ENCODE assay signal across 30 cellular contexts in the genomic region with DNA sequence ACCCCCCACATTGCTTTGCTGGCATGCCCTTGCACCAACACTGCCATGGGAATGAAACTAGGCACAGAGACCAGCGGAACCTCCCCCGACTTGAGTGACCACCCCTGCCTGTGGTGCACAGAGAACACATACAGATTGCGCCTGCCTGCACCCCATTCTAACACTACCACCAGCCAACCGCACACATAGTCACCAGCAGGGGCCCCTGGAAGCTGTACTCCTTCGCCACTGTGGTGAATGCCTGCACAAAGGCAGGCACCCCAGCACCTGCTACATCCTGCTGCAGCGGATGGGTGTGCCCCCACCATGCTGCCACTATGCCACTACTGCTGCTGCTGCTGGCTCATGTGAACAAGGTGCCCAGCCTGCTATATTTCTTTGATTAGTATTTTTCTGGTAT. TPM values are rescaled to one million over a fixed set of nuclear protein-coding genes. Genes with fewer than 3 reads are reported as not detected.
DNase-seq lines count a peak whose midpoint lies in the region; ATAC-seq, FAIRE-seq and TF ChIP-seq lines count a peak whose summit lies in the region.
"Had no signal": no experiment of that assay in that cellular context is flagged by ENCODE, and none has a peak within 500 bp of the region (broad histone marks: within the 10 kb centered on the region; RNA-seq: fewer than 3 reads in every experiment).

No MANE protein-coding gene starts in this region.

- no peak overlapping the region for H3K4me3 Mint-ChIP-seq in stimulated activated memory B cell treated with anti-CD40 and anti-IgM and Interleukin-4, amounts not matched to agents 10 μg/mL and 1 μg/mL and 100 μg/mL, for 72 hours
- no peak overlapping the region for H3K4me3 Mint-ChIP-seq in T-helper 17 cell
- H3K4me3 Mint-ChIP-seq: T-helper 2 cell treated with Interferon-gamma antibody and Interleukin-4, amounts not matched to agents 5 μg/mL and 100 μg/mL, for 36 hours had no signal

- no peak overlapping the region for H2BK5ac ChIP-seq in H1 (ENCODE audit: low read depth, low read length)

- TF ChIP-seq CTCF in H1 (IDR thresholded peaks at IDR 0.05; ENCODE audit: control extremely low read depth in 1 of 3, insufficient read depth in 1 of 3, low read depth in 1 of 3, low read length in 3 of 3): peak in 1 of 3 experiments; percentile 11; a peak in 1 of 4 replicates

- H3K4me3 ChIP-seq in Jurkat, Clone E6-1 (ENCODE audit: low read length): no peak overlapping the region
- H3K4me3 ChIP-seq in H1 (ENCODE audit: extremely low read depth in 1 of 4, insufficient read depth in 2 of 4, low read depth in 3 of 4, low read length in 4 of 4): no peak overlapping the region
- H3K4me3 ChIP-seq: adrenal gland, body of pancreas, gastroesophageal sphincter, prostate gland, thoracic aorta had no signal

- H4K20me1 ChIP-seq in H1 (replicated peaks in 1 of 2; ENCODE audit: control insufficient read depth in 1 of 2, insufficient read depth in 2 of 2, low read length in 2 of 2): no peaks in the 10 kb centered on the region

- peak overlapping the region; percentile 25; the same call in 1 of the 2 replicates for H4K8ac ChIP-seq in H1 (ENCODE audit: extremely low read depth, insufficient read depth, low read length)

- peaks cover 20% of the 10 kb centered on the region for H3K27me3 Mint-ChIP-seq in stimulated activated memory B cell treated with anti-CD40 and anti-IgM and Interleukin-4, amounts not matched to agents 10 μg/mL and 1 μg/mL and 100 μg/mL, for 72 hours
- H3K27me3 Mint-ChIP-seq in T-helper 17 cell: peaks cover 23% of the 10 kb centered on the region

- 77% methylated on average over 6 of the region's 6 CpGs; no CpG with 5 or more reads in 1 of the 2 experiments for WGBS in H1 (ENCODE audit: extremely low coverage in 1 of 2, insufficient coverage in 1 of 2, insufficient read length in 1 of 2, insufficient replicate concordance in 2 of 2, low coverage in 1 of 2, low lambda C conversion rate in 2 of 2, missing lambda C conversion rate in 1 of 2), 2 experiments

- no peak for TF ChIP-seq POLR2A in H1 (IDR thresholded peaks at IDR 0.05; ENCODE audit: control extremely low read depth in 1 of 2, low read depth in 2 of 2, low read length in 2 of 2)

- no peak overlapping the region for H3K14ac ChIP-seq in H1 (ENCODE audit: insufficient read length)

- H3K79me2 ChIP-seq in H1 (ENCODE audit: control insufficient read depth in 1 of 2, insufficient read depth in 2 of 2, low read length in 2 of 2): no peaks in the 10 kb centered on the region

- H4K5ac ChIP-seq in H1 (ENCODE audit: insufficient read length, low read depth, low read length): no peak overlapping the region

- TF ChIP-seq EP300 in H1 (IDR thresholded peaks at IDR 0.05; ENCODE audit: borderline replicate concordance in 1 of 2, low read depth in 2 of 2, low read length in 2 of 2): no peak

- no peak overlapping the region for H3K27ac ChIP-seq in H1 (ENCODE audit: low read depth, low read length)
- H3K27ac ChIP-seq: adrenal gland, body of pancreas, gastroesophageal sphincter, prostate gland, thoracic aorta, WERI-Rb-1 had no signal

- H2AFZ ChIP-seq in H1 (ENCODE audit: low read length): no peak overlapping the region

- H2BK15ac ChIP-seq in H1 (ENCODE audit: low read length): no peak overlapping the region

- peak; percentile 40 for ATAC-seq in stimulated activated naive CD8-positive, alpha-beta T cell treated with anti-CD3 and anti-CD28 coated beads, Interleukin-15, Interleukin-2, amounts not matched to agents 100 U/mL and 50 U/mL, for 24 hours
- ATAC-seq in stimulated activated memory B cell treated with anti-CD40 and anti-IgM and Interleukin-4, amounts not matched to agents 10 μg/mL and 1 μg/mL and 100 μg/mL, for 72 hours: no peak
- ATAC-seq in T-helper 17 cell (no peak), HG03520 (IDR thresholded peaks at IDR 0.05; ENCODE audit: unreplicated experiment) (no peak)
- ATAC-seq: body of pancreas, gastroesophageal sphincter had no signal

- no peak overlapping the region for H2BK120ac ChIP-seq in H1 (replicated peaks; ENCODE audit: low read depth, low read length)

- H3K56ac ChIP-seq in H1 (replicated peaks; ENCODE audit: insufficient read length, low read depth, low read length): no peak overlapping the region

- no peak for FAIRE-seq in H1 (lab: Jason Lieb, UNC)
- FAIRE-seq: endothelial cell of umbilical vein, H54 had no signal

- H2AK5ac ChIP-seq in H1 (ENCODE audit: low read depth, low read length): no peak overlapping the region

- H3K4me2 ChIP-seq in H1 (ENCODE audit: insufficient read depth in 1 of 2, low read depth in 2 of 2, low read length in 2 of 2): no peak overlapping the region

- no peaks in the 10 kb centered on the region for H3K9me3 ChIP-seq in H1 (ENCODE audit: insufficient read depth in 2 of 2, low read depth in 1 of 2, low read length in 1 of 2)
- H3K9me3 ChIP-seq in T-helper 17 cell (ENCODE audit: control insufficient read depth, low read length, poor library complexity, severe bottlenecking): no peaks in the 10 kb centered on the region
- H3K9me3 ChIP-seq: adrenal gland, BE2C, body of pancreas, gastroesophageal sphincter, prostate gland, thoracic aorta had no signal

- no peaks in the 10 kb centered on the region; a peak in 1 of 7 replicates for H3K27me3 ChIP-seq in H1 (replicated peaks in 1 of 4; ENCODE audit: control insufficient read depth in 3 of 4, extremely low read depth in 1 of 4, insufficient read depth in 3 of 4, low read length in 3 of 4)
- H3K27me3 ChIP-seq: adrenal gland, BE2C, body of pancreas, gastroesophageal sphincter had no signal

- no peak overlapping the region for H3K18ac ChIP-seq in H1 (ENCODE audit: extremely low read depth, low read length)

- peak; percentile 4 for DNase-seq in activated effector memory CD4-positive, alpha-beta T cell treated with Interleukin-2 at 50 U/mL for 16 hours
- DNase-seq in activated effector memory CD4-positive, alpha-beta T cell treated with anti-CD3 and anti-CD28 coated beads, Interleukin-2, amount 50 U/mL, for 16 hours: no peak
- peak; percentile 64 for DNase-seq in Jurkat, Clone E6-1 (ENCODE audit: low read depth, low spot score)
- DNase-seq in H1 (ENCODE audit: low read depth in 1 of 2, low spot score in 2 of 2): no peak
- no peak for DNase-seq in stimulated activated naive CD8-positive, alpha-beta T cell treated with anti-CD3 and anti-CD28 coated beads, Interleukin-15, Interleukin-2, amounts not matched to agents 100 U/mL and 50 U/mL, for 24 hours
- DNase-seq in T-helper 17 cell: no peak
- DNase-seq: ACHN; activated CD8-positive, alpha-beta memory T cell treated with anti-CD3 and anti-CD28 coated beads, Interleukin-2, amount 50 U/mL, for 48 hours; adrenal gland; BE2C; body of pancreas; COR-L47; DMS79; GF-D8; hippocampal formation; NCI-H1436 treated with DMSO at 0.1 percent for 48 hours; NCI-H446 treated with DMSO at 0.1 percent for 48 hours; NCI-H82; nucleus accumbens; OCI-M1; stimulated activated naive CD4-positive, alpha-beta T cell treated with Interleukin-2 at 50 U/mL for 16 hours; WERI-Rb-1 had no signal

- TF ChIP-seq RAD21 in H1 (IDR thresholded peaks at IDR 0.05 in 1 of 2, conservative IDR thresholded peaks at IDR 0.05 in 1 of 2; ENCODE audit: low read depth in 2 of 2, low read length in 2 of 2): no peak

- H3K23me2 ChIP-seq in H1 (ENCODE audit: low read depth, low read length): no peaks in the 10 kb centered on the region

- no peak overlapping the region for H2BK12ac ChIP-seq in H1 (ENCODE audit: low read depth, low read length)

- H3K4me1 Mint-ChIP-seq in stimulated activated memory B cell treated with anti-CD40 and anti-IgM and Interleukin-4, amounts not matched to agents 10 μg/mL and 1 μg/mL and 100 μg/mL, for 72 hours: peaks cover 6% of the 10 kb centered on the region
- peaks cover 3% of the 10 kb centered on the region for H3K4me1 Mint-ChIP-seq in T-helper 17 cell

- H2BK20ac ChIP-seq in H1 (ENCODE audit: low read length): no peak overlapping the region

- H3K4me1 ChIP-seq in H1 (replicated peaks in 1 of 4; ENCODE audit: control insufficient read depth in 3 of 4, insufficient read depth in 4 of 4, low read length in 3 of 4): no peaks in the 10 kb centered on the region
- H3K4me1 ChIP-seq: adrenal gland, body of pancreas, gastroesophageal sphincter, prostate gland had no signal

- H4K91ac ChIP-seq in H1 (replicated peaks; ENCODE audit: insufficient read length, low read length): no peak overlapping the region

- no peak overlapping the region for H3K23ac ChIP-seq in H1 (ENCODE audit: insufficient read length)

- no peak overlapping the region for H3K4ac ChIP-seq in H1 (replicated peaks; ENCODE audit: insufficient read length, low read depth, low read length)

- H3K36me3 Mint-ChIP-seq in stimulated activated memory B cell treated with anti-CD40 and anti-IgM and Interleukin-4, amounts not matched to agents 10 μg/mL and 1 μg/mL and 100 μg/mL, for 72 hours: no peaks in the 10 kb centered on the region
- peaks cover 3% of the 10 kb centered on the region for H3K36me3 Mint-ChIP-seq in T-helper 17 cell (ENCODE audit: low read depth)

- no peaks in the 10 kb centered on the region for H3K9me3 Mint-ChIP-seq in stimulated activated memory B cell treated with anti-CD40 and anti-IgM and Interleukin-4, amounts not matched to agents 10 μg/mL and 1 μg/mL and 100 μg/mL, for 72 hours
- H3K9me3 Mint-ChIP-seq: T-helper 2 cell treated with Interferon-gamma antibody and Interleukin-4, amounts not matched to agents 5 μg/mL and 100 μg/mL, for 36 hours had no signal

- H3K36me3 ChIP-seq in H1 (ENCODE audit: control insufficient read depth in 2 of 4, insufficient read depth in 4 of 4, low read length in 3 of 4): no peaks in the 10 kb centered on the region
- H3K36me3 ChIP-seq: adrenal gland, BE2C, gastroesophageal sphincter, prostate gland, thoracic aorta, WERI-Rb-1 had no signal

- CTCF ChIA-PET in H1 (lab: Charles Lee; ENCODE audit: partially characterized antibody): interaction anchor here (2.7 kb wide), 1 partner anchor 8 kb away, joined by 14 read pairs; no protein-coding TSS in a partner anchor

- H3K79me1 ChIP-seq in H1 (ENCODE audit: low read depth, low read length): no peaks in the 10 kb centered on the region

- H3K9ac ChIP-seq in H1 (replicated peaks in 1 of 4; ENCODE audit: extremely low read depth in 1 of 4, low read depth in 3 of 4, low read length in 3 of 4): no peak overlapping the region

- H3K27ac Mint-ChIP-seq in stimulated activated memory B cell treated with anti-CD40 and anti-IgM and Interleukin-4, amounts not matched to agents 10 μg/mL and 1 μg/mL and 100 μg/mL, for 72 hours: no peak overlapping the region
- no peak overlapping the region for H3K27ac Mint-ChIP-seq in T-helper 17 cell
- H3K27ac Mint-ChIP-seq: T-helper 2 cell treated with Interferon-gamma antibody and Interleukin-4, amounts not matched to agents 5 μg/mL and 100 μg/mL, for 36 hours had no signal

- POLR2A ChIA-PET in H1 (lab: Charles Lee; ENCODE audit: partially characterized antibody): no interaction called here

RNA-seq across cellular contexts. Expression of gene DNAAF4, which starts 27.4 kb away (rescaled TPM):
- 2.4 TPM for polyA plus RNA-seq in Jurkat, Clone E6-1 (2012; ENCODE audit: insufficient read depth, insufficient read length)
- 1.2 and 2.3 TPM in 2 replicates for total RNA-seq in H1 (2021; fragmentation: NEBNext Ultra II Directional; extraction: Animal tissue kit (Norgen Biotek cat#: 25700))
- 0.47 and 2.1 TPM in 2 replicates for polyA plus RNA-seq in H1 (2011; rRNA removed)
- polyA plus RNA-seq in H1 (2011; cell fraction: cytosol; rRNA removed): 2.7 TPM
- polyA plus RNA-seq in H1 (2011; cell fraction: nucleus; rRNA removed): 2.6 TPM
- polyA plus RNA-seq in H1 (2012, experiment 1 of 2): 1.8 to 3.9 TPM (median 2.2 TPM) in 4 replicates
- 1.1 TPM for polyA plus RNA-seq in H1 (2012, experiment 2 of 2)
- polyA plus RNA-seq in H1 (2013, experiment 1 of 2): 6.5 TPM
- 5.3 TPM for polyA plus RNA-seq in H1 (2013, experiment 2 of 2)
- 2.6 and 3.0 TPM in 2 replicates for polyA minus RNA-seq in H1 (2011; rRNA and poly(A)+ RNA removed)
- not detected for polyA minus RNA-seq in H1 (2011; cell fraction: cytosol; rRNA and poly(A)+ RNA removed)
- polyA minus RNA-seq in H1 (2011; cell fraction: nucleus; rRNA and poly(A)+ RNA removed): 2.2 TPM
- total RNA-seq in T-helper 17 cell: under 1 TPM; 0.29 to 0.65 TPM

RNA-seq across cellular contexts. Expression of gene PYGO1, which starts 52.7 kb away (rescaled TPM):
- polyA plus RNA-seq in Jurkat, Clone E6-1 (2012; ENCODE audit: insufficient read depth, insufficient read length): 1.4 TPM
- 1.1 and 1.3 TPM in 2 replicates for total RNA-seq in H1 (2021; fragmentation: NEBNext Ultra II Directional; extraction: Animal tissue kit (Norgen Biotek cat#: 25700))
- 0.25 and 0.50 TPM in 2 replicates for polyA plus RNA-seq in H1 (2011; rRNA removed)
- 0.23 TPM for polyA plus RNA-seq in H1 (2011; cell fraction: cytosol; rRNA removed)
- polyA plus RNA-seq in H1 (2011; cell fraction: nucleus; rRNA removed): 0.10 TPM
- 0.45 to 0.77 TPM (median 0.55 TPM) in 4 replicates for polyA plus RNA-seq in H1 (2012, experiment 1 of 2)
- 0.03 TPM for polyA plus RNA-seq in H1 (2012, experiment 2 of 2)
- 0.81 TPM for polyA plus RNA-seq in H1 (2013, experiment 1 of 2)
- polyA plus RNA-seq in H1 (2013, experiment 2 of 2): 0.74 TPM
- polyA minus RNA-seq in H1 (2011; rRNA and poly(A)+ RNA removed): 1.5 and 1.6 TPM in 2 replicates
- polyA minus RNA-seq in H1 (2011; cell fraction: cytosol; rRNA and poly(A)+ RNA removed): 0.22 TPM
- 1.00 TPM for polyA minus RNA-seq in H1 (2011; cell fraction: nucleus; rRNA and poly(A)+ RNA removed)
- not detected for total RNA-seq in T-helper 17 cell

Comparison
In these comparisons a context has a peak if more than half of its experiments do, and no peak if none do; other contexts are left out.
1. DNase-seq: peak in activated effector memory CD4-positive, alpha-beta T cell treated with Interleukin-2 at 50 U/mL for 16 hours (single experiment) and Jurkat, Clone E6-1 (single experiment); none in activated effector memory CD4-positive, alpha-beta T cell treated with anti-CD3 and anti-CD28 coated beads, Interleukin-2, amount 50 U/mL, for 16 hours (single experiment), H1 (0 of 2), stimulated activated naive CD8-positive, alpha-beta T cell treated with anti-CD3 and anti-CD28 coated beads, Interleukin-15, Interleukin-2, amounts not matched to agents 100 U/mL and 50 U/mL, for 24 hours (single experiment) and T-helper 17 cell (0 of 3).